Comparison of ENCODE assay signal across 1 cellular context in the genomic region with DNA sequence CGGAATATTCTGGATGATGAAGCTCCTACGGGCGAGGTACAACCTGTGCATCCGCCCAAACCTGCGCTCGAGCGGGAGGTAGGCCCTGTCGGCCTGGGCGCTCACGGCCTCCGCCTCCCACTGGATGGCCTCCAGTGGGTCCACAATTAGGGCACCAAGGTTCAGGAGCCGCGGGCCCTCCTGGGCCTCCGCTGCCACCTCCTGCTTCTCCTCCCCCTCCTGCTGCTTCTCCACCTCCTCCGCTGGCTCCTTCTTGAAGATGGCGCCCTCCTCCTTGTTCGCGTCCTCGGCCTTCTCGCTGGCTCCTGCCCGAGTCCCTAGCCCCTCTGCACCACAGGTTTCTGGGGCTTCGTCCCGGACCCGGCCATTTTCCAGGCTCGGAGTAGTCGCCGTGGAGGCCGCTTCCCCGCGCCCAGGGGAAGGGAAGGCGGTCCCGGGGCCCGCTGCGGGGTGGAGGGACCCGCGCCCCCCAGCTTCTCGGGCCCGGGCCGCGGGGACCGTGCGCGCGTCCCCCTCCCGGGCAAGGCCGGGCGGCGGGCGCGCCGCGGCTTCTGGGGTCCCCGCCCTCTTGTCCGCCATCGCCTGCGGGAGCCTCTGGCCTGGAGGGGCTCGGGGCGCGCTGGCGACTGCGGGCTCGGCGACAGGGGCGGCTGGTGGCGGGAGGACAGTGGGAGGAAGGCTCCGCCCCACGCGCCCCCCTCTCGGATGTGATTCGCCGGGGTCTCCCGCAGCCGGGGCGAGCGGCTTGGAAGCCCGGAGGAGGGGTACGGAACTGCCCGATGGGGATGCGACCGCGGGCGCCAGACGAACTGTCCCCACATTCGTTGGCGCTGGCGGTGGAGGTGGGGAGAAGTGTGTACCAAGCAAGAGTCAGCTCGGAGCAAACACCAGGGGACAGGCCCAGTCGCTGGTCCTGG.
TF ChIP-seq lines count a peak whose summit lies in the region.

No MANE protein-coding gene starts in this region.

TF ChIP-seq in HepG2, 621 proteins besides CTCF, POLR2A, EP300 and RAD21 (continued from another document):
- TF ChIP-seq NONO (IDR thresholded peaks at IDR 0.05): no peak
- TF ChIP-seq NONO (CRISPR knock-in tag; conservative IDR thresholded peaks at IDR 0.05): 0 out of 2 replicates have a peak, but pooled peaks have one; percentile 19
- no peak for TF ChIP-seq ZNF768 (CRISPR knock-in tag; IDR thresholded peaks at IDR 0.05)
- TF ChIP-seq RXRA (CRISPR knock-in tag; IDR thresholded peaks at IDR 0.05): peak; percentile 25; the same call in 1 of the 2 replicates
- peak; percentile 50 for TF ChIP-seq AGO1 (IDR thresholded peaks at IDR 0.05; ENCODE audit: low read depth, low read length, poor library complexity, severe bottlenecking)
- peak; percentile 52; the same call in 1 of the 2 replicates for TF ChIP-seq PCBP1 (IDR thresholded peaks at IDR 0.05; ENCODE audit: borderline replicate concordance, low read depth, low read length)
- TF ChIP-seq ZNF362 (CRISPR knock-in tag; IDR thresholded peaks at IDR 0.05; ENCODE audit: borderline replicate concordance): no peak
- 0 out of 2 replicates have a peak, but pooled peaks have one; percentile 4 for TF ChIP-seq AKAP8 (CRISPR knock-in tag; IDR thresholded peaks at IDR 0.05)
- peak; percentile 80 for TF ChIP-seq AGO2 (optimal IDR thresholded peaks at IDR 0.05; ENCODE audit: low read depth, low read length)
- no peak for TF ChIP-seq THAP8 (CRISPR knock-in tag; IDR thresholded peaks at IDR 0.05; ENCODE audit: borderline replicate concordance)
- TF ChIP-seq PHF8 (CRISPR knock-in tag; IDR thresholded peaks at IDR 0.05): 0 out of 2 replicates have a peak, but pooled peaks have one; percentile 11
TF ChIP-seq in HepG2: peak in this region for 8.
